ENCODE assay signal across 8 cellular contexts in genomic region chr5:10249948-10250803, GRCh38. TPM values are rescaled to one million over a fixed set of nuclear protein-coding genes. Genes with fewer than 3 reads are reported as not detected.
DNase-seq lines count a peak whose midpoint lies in the region; ATAC-seq and TF ChIP-seq lines count a peak whose summit lies in the region.

TSS of gene CCT5 (plus strand) at chr5:10250280. CDS start at chr5:10250341, 61 bp downstream.

- peak within 1 kb of the TSS; percentile 99 for H3K4me3 ChIP-seq in left ventricle myocardium inferior

- H3K9me3 Mint-ChIP-seq in progenitor cell of endocrine pancreas (ENCODE audit: low read depth): no peaks in the 10 kb centered on the region

- H3K4me1 Mint-ChIP-seq in progenitor cell of endocrine pancreas (ENCODE audit: low read depth): peaks cover 27% of the 10 kb centered on the region

- TF ChIP-seq CTCF in GM13976 (IDR thresholded peaks at IDR 0.05; ENCODE audit: borderline replicate concordance, control extremely low read depth, extremely low read depth, insufficient read depth, missing control alignments) (no peak), left ventricle myocardium inferior (IDR thresholded peaks at IDR 0.05; ENCODE audit: borderline replicate concordance) (no peak), progenitor cell of endocrine pancreas (IDR thresholded peaks at IDR 0.05; ENCODE audit: unreplicated experiment) (no peak)

- in situ Hi-C loops in GM13976 (cut with MboI; ENCODE audit: low sequenced_read_pairs, unreplicated experiment): no loop called here

- peaks cover 48% of the 10 kb centered on the region for H3K4me1 ChIP-seq in left ventricle myocardium inferior

- H3K27me3 ChIP-seq in left ventricle myocardium inferior (ENCODE audit: low read depth): no peaks in the 10 kb centered on the region

- ATAC-seq in HG02870 (IDR thresholded peaks at IDR 0.05; ENCODE audit: unreplicated experiment): peak; percentile 77

- H3K36me3 ChIP-seq in left ventricle myocardium inferior: peaks cover 9% of the 10 kb centered on the region

- DNase-seq in GM13976 (ENCODE audit: low spot score): peak; percentile 95
- DNase-seq in NCI-H146 treated with DMSO at 0.1 percent for 48 hours (lab: John Stamatoyannopoulos, UW; ENCODE audit: unreplicated experiment): peak; percentile 96
- DNase-seq in amniotic stem cell (lab: John Stamatoyannopoulos, UW): peak; percentile 95
- peak; percentile 92 for DNase-seq in left ventricle myocardium inferior
- peak; percentile 70 for DNase-seq in progenitor cell of endocrine pancreas (ENCODE audit: low spot score, unreplicated experiment)
- peak; percentile 95 for DNase-seq in ureter (ENCODE audit: low spot score)

- H3K27ac ChIP-seq in left ventricle myocardium inferior (replicated peaks): peak within 1 kb of the TSS; percentile 98

- intact Hi-C loops in T-helper 1 cell treated with Interleukin-12 subunit alpha and Interleukin-12 subunit beta and Interleukin-4 antibody, amounts not matched to agents 30 ng/mL and 1 ng/mL, for 36 hours (cut with micrococcal nuclease): loop anchor here (1.0 to 2.0 kb wide), 4 partner anchors 35 to 385 kb away; partner anchors contain the start of gene MARCHF6
- intact Hi-C loops in left ventricle myocardium inferior (cut with micrococcal nuclease): no loop called here

- no peaks in the 10 kb centered on the region for H3K9me3 ChIP-seq in left ventricle myocardium inferior (replicated peaks)

- peak within 1 kb of the TSS; percentile 100 for H3K27ac Mint-ChIP-seq in progenitor cell of endocrine pancreas

- peaks cover 9% of the 10 kb centered on the region for H3K36me3 Mint-ChIP-seq in progenitor cell of endocrine pancreas (ENCODE audit: insufficient read depth)

- peak within 1 kb of the TSS; percentile 82 for H3K4me3 Mint-ChIP-seq in progenitor cell of endocrine pancreas (ENCODE audit: low read depth)

- no peaks in the 10 kb centered on the region for H3K27me3 Mint-ChIP-seq in progenitor cell of endocrine pancreas

RNA-seq across cellular contexts. Expression of gene CCT5, which starts in this region (rescaled TPM):
- 270 and 272 TPM in 2 replicates for total RNA-seq in T-helper 1 cell treated with Interleukin-12 subunit alpha and Interleukin-12 subunit beta and Interleukin-4 antibody, amounts not matched to agents 30 ng/mL and 1 ng/mL, for 36 hours
- total RNA-seq in left ventricle myocardium inferior: 93.2 TPM
- total RNA-seq in progenitor cell of endocrine pancreas: 223 and 241 TPM in 2 replicates
- 158 TPM for total RNA-seq in ureter

Comparison
In these comparisons a context has a peak if more than half of its experiments do, and no peak if none do; other contexts are left out.
1. Peak in every context shown above with its lines: DNase-seq, ATAC-seq, H3K4me3 ChIP-seq and H3K27ac ChIP-seq.